ENCODE assay signal across 9 cellular contexts in genomic region chr15:38817427-38818155, GRCh38.
A peak's percentile ranks its signal among the peaks of the same experiment; 100 is the strongest.
DNase-seq lines count a peak whose midpoint lies in the region; ATAC-seq and TF ChIP-seq lines count a peak whose summit lies in the region.
"Had no signal": no experiment of that assay in that cellular context is flagged by ENCODE, and none has a peak within 500 bp of the region (broad histone marks: within the 10 kb centered on the region; RNA-seq: fewer than 3 reads in every experiment).

No MANE protein-coding gene starts in this region.

- H3K4me1 Mint-ChIP-seq in activated CD8-positive, alpha-beta T cell treated with anti-CD3 and anti-CD28 coated beads for 36 hours (ENCODE audit: low read depth), result peaks cover 5% of the 10 kb centered on the region

- intact Hi-C loops in activated CD8-positive, alpha-beta T cell treated with anti-CD3 and anti-CD28 coated beads for 36 hours (cut with micrococcal nuclease), result no loop called here

- H3K36me3 ChIP-seq in mesendoderm (ENCODE audit: control insufficient read depth, insufficient read depth, low read length), result no peaks in the 10 kb centered on the region

- H3K56ac ChIP-seq in mesendoderm (ENCODE audit: low read length), result no peak overlapping the region

- no peaks in the 10 kb centered on the region for H3K36me3 Mint-ChIP-seq in activated CD8-positive, alpha-beta T cell treated with anti-CD3 and anti-CD28 coated beads for 36 hours (ENCODE audit: low read depth)

- no peak overlapping the region for H3K27ac Mint-ChIP-seq in activated CD8-positive, alpha-beta T cell treated with anti-CD3 and anti-CD28 coated beads for 36 hours

- H3K18ac ChIP-seq in mesendoderm (ENCODE audit: low read length), result no peak overlapping the region

- DNase-seq in C1 segment of cervical spinal cord (lab: John Stamatoyannopoulos, UW) (peak in 12 of 14 donors; percentile 3 to 76 (median 40)), NCI-H524 (lab: John Stamatoyannopoulos, UW) (peak; percentile 82 to 93), mesendoderm (peak; percentile 90)
- peak; percentile 92 for DNase-seq in activated CD8-positive, alpha-beta T cell treated with anti-CD3 and anti-CD28 coated beads for 36 hours
- DNase-seq in effector CD4-positive, alpha-beta T cell, result peak; percentile 72
- peak; percentile 68 to 77 for DNase-seq in stimulated activated CD8-positive, alpha-beta memory T cell treated with anti-CD3 and anti-CD28 coated beads, Interleukin-2, amount 100 ng/mL, for 48 hours (ENCODE audit: low read depth in 2 of 2)

- H3K27me3 ChIP-seq in mesendoderm (ENCODE audit: insufficient read depth, low read length, poor library complexity), result no peaks in the 10 kb centered on the region

- no peaks in the 10 kb centered on the region for H3K79me2 ChIP-seq in mesendoderm (ENCODE audit: control insufficient read depth, insufficient read depth, low read length)

- H3K4me2 ChIP-seq in mesendoderm (ENCODE audit: low read length), result no peak overlapping the region

- no peak overlapping the region for H3K4me3 Mint-ChIP-seq in activated CD8-positive, alpha-beta T cell treated with anti-CD3 and anti-CD28 coated beads for 36 hours

- H2AK5ac ChIP-seq in mesendoderm (ENCODE audit: low read length), result no peak overlapping the region

- no peaks in the 10 kb centered on the region for H3K4me1 ChIP-seq in mesendoderm (ENCODE audit: control insufficient read depth, low read depth, low read length)

- H3K79me1 ChIP-seq in mesendoderm (ENCODE audit: low read length), result no peaks in the 10 kb centered on the region

- no peak overlapping the region for H2BK5ac ChIP-seq in mesendoderm (ENCODE audit: low read length)

- H3K4ac ChIP-seq in mesendoderm (ENCODE audit: low read depth, low read length), result no peak overlapping the region

- no peak overlapping the region for H3K23ac ChIP-seq in mesendoderm (ENCODE audit: low read length)

- no peak overlapping the region for H2BK15ac ChIP-seq in mesendoderm (replicated peaks; ENCODE audit: low read depth)

- H3K27me3 Mint-ChIP-seq in activated CD8-positive, alpha-beta T cell treated with anti-CD3 and anti-CD28 coated beads for 36 hours, result peaks cover 2% of the 10 kb centered on the region

- peak; percentile 98 for TF ChIP-seq CTCF in activated CD8-positive, alpha-beta T cell treated with anti-CD3 and anti-CD28 coated beads for 36 hours (IDR thresholded peaks at IDR 0.05)

- WGBS in mesendoderm (ENCODE audit: extremely low coverage, insufficient coverage, low lambda C conversion rate), result no CpG with 5 or more reads among the region's 12 CpGs

- H3K9me3 Mint-ChIP-seq in activated CD8-positive, alpha-beta T cell treated with anti-CD3 and anti-CD28 coated beads for 36 hours, result no peaks in the 10 kb centered on the region

- no peak overlapping the region for H3K9ac ChIP-seq in mesendoderm (ENCODE audit: low read length)

- H3K27ac ChIP-seq in mesendoderm (ENCODE audit: low read depth, low read length), result no peak overlapping the region
- H3K27ac ChIP-seq: SK-N-MC had no signal

- no peak overlapping the region for H3K4me3 ChIP-seq in mesendoderm (ENCODE audit: low read length)
- H3K4me3 ChIP-seq: SK-N-MC had no signal

- no peak overlapping the region for H4K8ac ChIP-seq in mesendoderm (ENCODE audit: low read depth, low read length)

- peak; percentile 83 for ATAC-seq in GM18909 (IDR thresholded peaks at IDR 0.05; ENCODE audit: poor library complexity, unreplicated experiment)
- ATAC-seq in HG03108 (IDR thresholded peaks at IDR 0.05; ENCODE audit: unreplicated experiment), result peak; percentile 85
- peak; percentile 99 for ATAC-seq in activated CD8-positive, alpha-beta T cell treated with anti-CD3 and anti-CD28 coated beads for 36 hours

- no peak overlapping the region for H4K5ac ChIP-seq in mesendoderm (ENCODE audit: low read length)

- POLR2A ChIA-PET in activated CD8-positive, alpha-beta T cell treated with anti-CD3 and anti-CD28 coated beads for 36 hours (lab: Charles Lee), result no interaction called here

- H2BK120ac ChIP-seq in mesendoderm (ENCODE audit: low read depth, low read length), result no peak overlapping the region

- CTCF ChIA-PET in activated CD8-positive, alpha-beta T cell treated with anti-CD3 and anti-CD28 coated beads for 36 hours (lab: Charles Lee), result interaction anchor here (0.7 to 2.0 kb wide), 18 partner anchors 8 to 939 kb away, joined by 3 to 15 read pairs (median 4); no protein-coding TSS in a partner anchor

Comparison
In these comparisons a context has a peak if more than half of its experiments do, and no peak if none do; other contexts are left out.
1. DNase-seq: peak in every context shown above with its lines; median percentile 92 in activated CD8-positive, alpha-beta T cell treated with anti-CD3 and anti-CD28 coated beads for 36 hours; 90 in mesendoderm; 88 in NCI-H524; 72 in stimulated activated CD8-positive, alpha-beta memory T cell treated with anti-CD3 and anti-CD28 coated beads, Interleukin-2, amount 100 ng/mL, for 48 hours; 72 in effector CD4-positive, alpha-beta T cell; 40 in C1 segment of cervical spinal cord.